Comparison of ENCODE assay signal across 8 cellular contexts in genomic region chr13:51451467-51452390, GRCh38. TPM values are rescaled to one million over a fixed set of nuclear protein-coding genes. Genes with fewer than 3 reads are reported as not detected.
DNase-seq lines count a peak whose midpoint lies in the region; ATAC-seq lines count a peak whose summit lies in the region.

No MANE protein-coding gene starts in this region.

- H3K27ac Mint-ChIP-seq in activated T-helper 17 cell treated with anti-CD3 and anti-CD28 coated beads, Interleukin-2, amount 50 U/mL, for 72 hours: peak overlapping the region; percentile 96
- peak overlapping the region; percentile 79 to 91 for H3K27ac Mint-ChIP-seq in natural killer cell treated with Interleukin-12 subunit alpha and Interleukin-12 subunit beta and Interleukin-15 and Interleukin-18, amount 100 ng/mL, for 72 hours

- in situ Hi-C loops in Caki2 (cut with HindIII; ENCODE audit: low pct_unique_long_range_greater_than_20kb, low sequenced_read_pairs): no loop called here

- peak; percentile 29 for ATAC-seq in GM21381 (IDR thresholded peaks at IDR 0.05; ENCODE audit: unreplicated experiment)
- ATAC-seq in activated T-helper 17 cell treated with anti-CD3 and anti-CD28 coated beads, Interleukin-2, amount 50 U/mL, for 72 hours (replicated peaks): peak; percentile 5
- peak; percentile 15 to 21 for ATAC-seq in natural killer cell treated with Interleukin-12 subunit alpha and Interleukin-12 subunit beta and Interleukin-15 and Interleukin-18, amount 100 ng/mL, for 72 hours

- H3K9me3 Mint-ChIP-seq in activated T-helper 17 cell treated with anti-CD3 and anti-CD28 coated beads, Interleukin-2, amount 50 U/mL, for 72 hours: no peaks in the 10 kb centered on the region
- no peaks in the 10 kb centered on the region for H3K9me3 Mint-ChIP-seq in natural killer cell treated with Interleukin-12 subunit alpha and Interleukin-12 subunit beta and Interleukin-15 and Interleukin-18, amount 100 ng/mL, for 72 hours

- H3K4me1 Mint-ChIP-seq in activated T-helper 17 cell treated with anti-CD3 and anti-CD28 coated beads, Interleukin-2, amount 50 U/mL, for 72 hours: peaks cover 23% of the 10 kb centered on the region
- peaks cover 29 to 44% of the 10 kb centered on the region in 2 donors for H3K4me1 Mint-ChIP-seq in natural killer cell treated with Interleukin-12 subunit alpha and Interleukin-12 subunit beta and Interleukin-15 and Interleukin-18, amount 100 ng/mL, for 72 hours (ENCODE audit: low read depth in 2 of 2)

- peak overlapping the region; percentile 87 for H3K4me3 Mint-ChIP-seq in activated T-helper 17 cell treated with anti-CD3 and anti-CD28 coated beads, Interleukin-2, amount 50 U/mL, for 72 hours
- H3K4me3 Mint-ChIP-seq in natural killer cell treated with Interleukin-12 subunit alpha and Interleukin-12 subunit beta and Interleukin-15 and Interleukin-18, amount 100 ng/mL, for 72 hours: peak overlapping the region; percentile 91

- H3K27me3 Mint-ChIP-seq in activated T-helper 17 cell treated with anti-CD3 and anti-CD28 coated beads, Interleukin-2, amount 50 U/mL, for 72 hours: no peaks in the 10 kb centered on the region
- H3K27me3 Mint-ChIP-seq in natural killer cell treated with Interleukin-12 subunit alpha and Interleukin-12 subunit beta and Interleukin-15 and Interleukin-18, amount 100 ng/mL, for 72 hours: no peaks in the 10 kb centered on the region

- H3K36me3 Mint-ChIP-seq in activated T-helper 17 cell treated with anti-CD3 and anti-CD28 coated beads, Interleukin-2, amount 50 U/mL, for 72 hours (ENCODE audit: low read depth): peaks cover 89% of the 10 kb centered on the region
- peaks cover 19% of the 10 kb centered on the region for H3K36me3 Mint-ChIP-seq in natural killer cell treated with Interleukin-12 subunit alpha and Interleukin-12 subunit beta and Interleukin-15 and Interleukin-18, amount 100 ng/mL, for 72 hours

- DNase-seq in Caki2 (ENCODE audit: low read depth): peak; percentile 50
- DNase-seq in HuH-7.5 (ENCODE audit: low spot score): peak; percentile 38
- peak; percentile 68 for DNase-seq in RPMI7951 (ENCODE audit: low read depth)
- peak; percentile 60 for DNase-seq in fibroblast of peridontal ligament (ENCODE audit: extremely low read depth)
- peak; percentile 87 for DNase-seq in natural killer cell treated with Interleukin-12 subunit alpha and Interleukin-12 subunit beta and Interleukin-15 and Interleukin-18, amount 100 ng/mL, for 72 hours (ENCODE audit: low spot score)
- peak; percentile 75 for DNase-seq in stimulated activated naive CD4-positive, alpha-beta T cell treated with Interleukin-2 at 50 U/mL for 16 hours (lab: John Stamatoyannopoulos, UW)

RNA-seq across cellular contexts. Expression of gene INTS6, which starts 1.1 kb away (rescaled TPM):
- total RNA-seq in Caki2 (2014; rRNA removed; shearing (Covaris generic); ENCODE audit: low replicate concordance): 13.3 and 26.8 TPM in 2 replicates
- 30.5 and 32.2 TPM in 2 replicates for total RNA-seq in RPMI7951 (2014; rRNA removed; shearing (Covaris generic))
- total RNA-seq in activated T-helper 17 cell treated with anti-CD3 and anti-CD28 coated beads, Interleukin-2, amount 50 U/mL, for 72 hours: 10 to 100 TPM; 54.2 to 69.4 TPM
- total RNA-seq in natural killer cell treated with Interleukin-12 subunit alpha and Interleukin-12 subunit beta and Interleukin-15 and Interleukin-18, amount 100 ng/mL, for 72 hours: 10 to 100 TPM; 66.1 to 92.3 TPM

Comparison
In these comparisons a context has a peak if more than half of its experiments do, and no peak if none do; other contexts are left out.
1. Peak in every context shown above with its lines: DNase-seq and ATAC-seq.